In the genomic region with DNA sequence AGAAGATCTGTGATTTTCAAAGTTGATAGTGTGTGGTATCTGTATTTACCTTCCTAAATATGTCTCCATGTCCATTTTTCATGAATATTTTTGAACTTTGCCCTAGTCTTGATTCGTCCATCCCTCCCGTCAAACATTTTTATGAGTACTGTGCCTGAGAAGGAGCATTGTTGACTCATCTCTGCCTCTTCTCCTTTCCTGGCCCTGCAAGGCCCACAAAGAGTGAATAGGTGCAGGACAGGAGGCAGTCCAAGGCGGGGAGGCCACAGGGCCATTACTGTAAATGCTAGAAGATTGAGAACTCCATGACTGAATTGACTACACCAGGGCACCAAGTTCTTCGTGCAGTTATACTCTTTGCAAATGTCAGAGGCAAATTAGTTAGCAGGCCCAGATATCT, we compare ENCODE assay signal across 21 cellular contexts.
DNase-seq lines count a peak whose midpoint lies in the region; ATAC-seq, FAIRE-seq and TF ChIP-seq lines count a peak whose summit lies in the region.
"Had no signal": no experiment of that assay in that cellular context is flagged by ENCODE, and none has a peak within 500 bp of the region (broad histone marks: within the 10 kb centered on the region; RNA-seq: fewer than 3 reads in every experiment).

No MANE protein-coding gene starts in this region.

- H3K14ac ChIP-seq in trophoblast cell (ENCODE audit: low read length): no peak overlapping the region
- H3K14ac ChIP-seq in neuronal stem cell (ENCODE audit: low read length): no peak overlapping the region

- H3K36me3 ChIP-seq in trophoblast cell (ENCODE audit: control insufficient read depth in 1 of 2, insufficient read depth in 2 of 2, low read length in 2 of 2) (peaks cover 2 to 4% of the 10 kb centered on the region in 2 experiments), neuronal stem cell (replicated peaks in 1 of 2; ENCODE audit: control insufficient read depth in 2 of 2, insufficient read depth in 2 of 2, low read length in 2 of 2) (peaks cover 13 to 100% of the 10 kb centered on the region in 2 donors)
- H3K36me3 ChIP-seq: HAP-1 had no signal

- no peaks in the 10 kb centered on the region for H3K4me1 Mint-ChIP-seq in WTC11

- H3K79me2 ChIP-seq in trophoblast cell (ENCODE audit: control insufficient read depth, insufficient read depth, low read length, poor library complexity): no peaks in the 10 kb centered on the region

- no peak overlapping the region for H4K12ac ChIP-seq in trophoblast cell (ENCODE audit: low read depth, low read length)

- H2AK5ac ChIP-seq in trophoblast cell (ENCODE audit: low read length) (no peak overlapping the region), neuronal stem cell (ENCODE audit: low read depth, low read length) (no peak overlapping the region)

- CTCF ChIA-PET in WTC11 (lab: Charles Lee): no interaction called here

- H3K27ac Mint-ChIP-seq in WTC11: 0 out of 2 replicates have a peak overlapping the region, but pooled peaks have one; percentile 7
- H3K27ac Mint-ChIP-seq: CD4-positive, alpha-beta memory T cell; HFFc6 had no signal

- DNase-seq in EL (peak; percentile 6), WTC11 (ENCODE audit: low spot score) (no peak), left colon (no peak), trophoblast cell (peak; percentile 2 to 37), urothelium cell line (ENCODE audit: low spot score) (no peak), neuronal stem cell (ENCODE audit: low spot score) (no peak), germinal center (ENCODE audit: low spot score) (no peak)
- DNase-seq: 8988T; C1 segment of cervical spinal cord; Calu3; CD4-positive, alpha-beta memory T cell; COR-L47; DMS53; DMS79 treated with DMSO at 0.1 percent for 48 hours; GOT3; HFFc6 had no signal

- H3K36me3 Mint-ChIP-seq in WTC11: peaks cover 14% of the 10 kb centered on the region

- intact Hi-C loops in left colon (cut with DNase I, micrococcal nuclease): no loop called here

- no peak overlapping the region for H3K27ac ChIP-seq in trophoblast cell (ENCODE audit: low read depth, low read length)
- H3K27ac ChIP-seq in neuronal stem cell (replicated peaks; ENCODE audit: low read length): no peak overlapping the region

- H3K9me3 Mint-ChIP-seq in WTC11: peaks cover 6% of the 10 kb centered on the region
- H3K9me3 Mint-ChIP-seq: HFFc6 had no signal

- POLR2A ChIA-PET in WTC11 (lab: Charles Lee): no interaction called here

- H3K27me3 ChIP-seq in trophoblast cell (ENCODE audit: insufficient read depth, low read length) (no peaks in the 10 kb centered on the region), neuronal stem cell (ENCODE audit: control insufficient read depth in 3 of 3, insufficient read depth in 3 of 3, low read depth in 1 of 3, low read length in 3 of 3) (no peaks in the 10 kb centered on the region)

- H3K4me3 ChIP-seq in trophoblast cell (ENCODE audit: low read depth, low read length): no peak overlapping the region
- no peak overlapping the region for H3K4me3 ChIP-seq in neuronal stem cell (ENCODE audit: low read length in 2 of 2)
- H3K4me3 ChIP-seq: HAP-1 had no signal

- H3K4ac ChIP-seq in trophoblast cell (ENCODE audit: low read depth, low read length): no peak overlapping the region
- H3K4ac ChIP-seq in neuronal stem cell (ENCODE audit: low read length): no peak overlapping the region

- H2BK5ac ChIP-seq in trophoblast cell (ENCODE audit: low read depth, low read length, poor library complexity) (no peak overlapping the region), neuronal stem cell (ENCODE audit: low read length) (no peak overlapping the region)

- no peak overlapping the region for H2BK120ac ChIP-seq in trophoblast cell (ENCODE audit: insufficient read depth, low read length, poor library complexity)
- no peak overlapping the region for H2BK120ac ChIP-seq in neuronal stem cell (ENCODE audit: low read depth, low read length)

- no peak for TF ChIP-seq CTCF in WTC11 (IDR thresholded peaks at IDR 0.05)

- H3K18ac ChIP-seq in trophoblast cell (ENCODE audit: low read length) (no peak overlapping the region), neuronal stem cell (ENCODE audit: low read length) (no peak overlapping the region)

- WGBS in trophoblast cell (ENCODE audit: extremely low coverage, insufficient coverage, insufficient read length): no CpG with 5 or more reads among the region's 4 CpGs
- no CpG with 5 or more reads among the region's 4 CpGs for WGBS in neuronal stem cell (ENCODE audit: extremely low coverage in 2 of 2, insufficient read length in 2 of 2, insufficient replicate concordance in 1 of 2), 2 donors

- H2AFZ ChIP-seq in trophoblast cell (ENCODE audit: insufficient read depth, low read length, poor library complexity) (no peak overlapping the region), neuronal stem cell (ENCODE audit: low read length) (no peak overlapping the region)

- H3K79me1 ChIP-seq in trophoblast cell (ENCODE audit: low read length): no peaks in the 10 kb centered on the region
- peaks cover 3% of the 10 kb centered on the region for H3K79me1 ChIP-seq in neuronal stem cell (ENCODE audit: low read depth, low read length)

- no peaks in the 10 kb centered on the region for H3K9me3 ChIP-seq in trophoblast cell (ENCODE audit: insufficient read depth, low read depth, low read length)
- peaks cover 4 to 42% of the 10 kb centered on the region in 2 donors for H3K9me3 ChIP-seq in neuronal stem cell (replicated peaks in 1 of 2; ENCODE audit: control insufficient read depth in 2 of 2, insufficient read depth in 1 of 2, low read depth in 1 of 2, low read length in 2 of 2)
- H3K9me3 ChIP-seq: HAP-1 had no signal

- H3K4me3 Mint-ChIP-seq in WTC11: no peak overlapping the region
- H3K4me3 Mint-ChIP-seq: CD4-positive, alpha-beta memory T cell; HFFc6 had no signal

- no peak for FAIRE-seq in urothelium cell line (lab: Jason Lieb, UNC)
- FAIRE-seq: G401.6, GM19239, H54 had no signal

- H2BK12ac ChIP-seq in trophoblast cell (ENCODE audit: low read length) (no peak overlapping the region), neuronal stem cell (ENCODE audit: low read length) (no peak overlapping the region)

- no peak overlapping the region for H3K23ac ChIP-seq in trophoblast cell (ENCODE audit: low read length)
- no peak overlapping the region for H3K23ac ChIP-seq in neuronal stem cell (ENCODE audit: low read depth, low read length, poor library complexity)

- H3K4me1 ChIP-seq in trophoblast cell (ENCODE audit: control insufficient read depth in 1 of 2, insufficient read depth in 2 of 2, low read length in 2 of 2): no peaks in the 10 kb centered on the region
- H3K4me1 ChIP-seq in neuronal stem cell (ENCODE audit: control insufficient read depth in 2 of 2, insufficient read depth in 1 of 2, low read depth in 1 of 2, low read length in 2 of 2): peaks cover 0 to 3% of the 10 kb centered on the region in 2 donors
- H3K4me1 ChIP-seq: HAP-1 had no signal

- no peak overlapping the region for H2BK15ac ChIP-seq in neuronal stem cell (ENCODE audit: low read length)

- H4K8ac ChIP-seq in trophoblast cell (ENCODE audit: low read depth, low read length): no peak overlapping the region
- no peak overlapping the region for H4K8ac ChIP-seq in neuronal stem cell (ENCODE audit: low read depth, low read length)

- H3K27me3 Mint-ChIP-seq in WTC11 (ENCODE audit: low read depth): no peaks in the 10 kb centered on the region
- H3K27me3 Mint-ChIP-seq: CD4-positive, alpha-beta memory T cell had no signal

- H3K4me2 ChIP-seq in trophoblast cell (ENCODE audit: low read length): no peak overlapping the region
- no peak overlapping the region for H3K4me2 ChIP-seq in neuronal stem cell (ENCODE audit: insufficient read depth, low read length, poor library complexity, severe bottlenecking)

- H3K9ac ChIP-seq in trophoblast cell (ENCODE audit: low read length) (no peak overlapping the region), neuronal stem cell (ENCODE audit: low read depth, low read length, poor library complexity) (no peak overlapping the region)

- ATAC-seq in WTC11 (no peak), left colon (peak; percentile 59), GM21515 (IDR thresholded peaks at IDR 0.05; ENCODE audit: unreplicated experiment) (no peak)

- H4K91ac ChIP-seq in trophoblast cell (ENCODE audit: low read depth, low read length) (no peak overlapping the region), neuronal stem cell (ENCODE audit: low read depth, low read length, poor library complexity) (no peak overlapping the region)

TF ChIP-seq in WTC11, 78 proteins besides CTCF, POLR2A, EP300 and RAD21:
- TF ChIP-seq FOXK1 (CRISPR knock-in tag; IDR thresholded peaks at IDR 0.05) (no peak), GABPB1 (CRISPR knock-in tag; IDR thresholded peaks at IDR 0.05) (no peak)
- TF ChIP-seq, protein P1, sequence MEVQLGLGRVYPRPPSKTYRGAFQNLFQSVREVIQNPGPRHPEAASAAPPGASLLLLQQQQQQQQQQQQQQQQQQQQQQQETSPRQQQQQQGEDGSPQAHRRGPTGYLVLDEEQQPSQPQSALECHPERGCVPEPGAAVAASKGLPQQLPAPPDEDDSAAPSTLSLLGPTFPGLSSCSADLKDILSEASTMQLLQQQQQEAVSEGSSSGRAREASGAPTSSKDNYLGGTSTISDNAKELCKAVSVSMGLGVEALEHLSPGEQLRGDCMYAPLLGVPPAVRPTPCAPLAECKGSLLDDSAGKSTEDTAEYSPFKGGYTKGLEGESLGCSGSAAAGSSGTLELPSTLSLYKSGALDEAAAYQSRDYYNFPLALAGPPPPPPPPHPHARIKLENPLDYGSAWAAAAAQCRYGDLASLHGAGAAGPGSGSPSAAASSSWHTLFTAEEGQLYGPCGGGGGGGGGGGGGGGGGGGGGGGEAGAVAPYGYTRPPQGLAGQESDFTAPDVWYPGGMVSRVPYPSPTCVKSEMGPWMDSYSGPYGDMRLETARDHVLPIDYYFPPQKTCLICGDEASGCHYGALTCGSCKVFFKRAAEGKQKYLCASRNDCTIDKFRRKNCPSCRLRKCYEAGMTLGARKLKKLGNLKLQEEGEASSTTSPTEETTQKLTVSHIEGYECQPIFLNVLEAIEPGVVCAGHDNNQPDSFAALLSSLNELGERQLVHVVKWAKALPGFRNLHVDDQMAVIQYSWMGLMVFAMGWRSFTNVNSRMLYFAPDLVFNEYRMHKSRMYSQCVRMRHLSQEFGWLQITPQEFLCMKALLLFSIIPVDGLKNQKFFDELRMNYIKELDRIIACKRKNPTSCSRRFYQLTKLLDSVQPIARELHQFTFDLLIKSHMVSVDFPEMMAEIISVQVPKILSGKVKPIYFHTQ (CRISPR knock-in tag; IDR thresholded peaks at IDR 0.05): no peak

Comparison
In these comparisons a context has a peak if more than half of its experiments do, and no peak if none do; other contexts are left out.
1. DNase-seq: peak in EL (single experiment) and trophoblast cell (2 of 2); none in WTC11 (single experiment), left colon (0 of 2), urothelium cell line (single experiment), neuronal stem cell (single experiment) and germinal center (single experiment).